In genomic region chr2:120736955-120737801, GRCh38 we compare ENCODE assay signal across 9 cellular contexts. TPM values are rescaled to one million over a fixed set of nuclear protein-coding genes. Genes with fewer than 3 reads are reported as not detected.
DNase-seq lines count a peak whose midpoint lies in the region; ATAC-seq and TF ChIP-seq lines count a peak whose summit lies in the region.
"Had no signal": no experiment of that assay in that cellular context is flagged by ENCODE, and none has a peak within 500 bp of the region (broad histone marks: within the 10 kb centered on the region; RNA-seq: fewer than 3 reads in every experiment).

No MANE protein-coding gene starts in this region.

- H3K79me2 ChIP-seq in neural progenitor cell (ENCODE audit: low read depth) (peaks cover 71% of the 10 kb centered on the region), Karpas-422 (ENCODE audit: low read length) (no peaks in the 10 kb centered on the region)

- no peaks in the 10 kb centered on the region for H3K9me3 Mint-ChIP-seq in neural progenitor cell
- H3K9me3 Mint-ChIP-seq: CD8-positive, alpha-beta T cell had no signal

- H4K20me1 ChIP-seq in neural progenitor cell (ENCODE audit: low read depth) = peaks cover 39% of the 10 kb centered on the region
- H4K20me1 ChIP-seq in Karpas-422 (ENCODE audit: insufficient read depth, low read depth, low read length) = no peaks in the 10 kb centered on the region

- peaks cover 62% of the 10 kb centered on the region for H3F3A ChIP-seq in neural progenitor cell (ENCODE audit: low read depth)

- DNase-seq in NCI-H446 (lab: John Stamatoyannopoulos, UW) (peak; percentile 20 to 51), NCI-H446 treated with DMSO at 0.1 percent for 48 hours (lab: John Stamatoyannopoulos, UW) (no peak), RPMI7951 (ENCODE audit: low read depth) (peak; percentile 69), fibroblast of peridontal ligament (ENCODE audit: extremely low read depth) (peak; percentile 79), neural progenitor cell (ENCODE audit: low spot score) (peak; percentile 94), Karpas-422 (no peak), pons (ENCODE audit: low spot score) (no peak)

- H3K4me2 ChIP-seq in neural progenitor cell (peak overlapping the region; percentile 81), Karpas-422 (ENCODE audit: low read depth, low read length, poor library complexity, severe bottlenecking) (no peak overlapping the region)

- H3K36me3 ChIP-seq in neural progenitor cell = no peaks in the 10 kb centered on the region
- H3K36me3 ChIP-seq in Karpas-422 (ENCODE audit: insufficient read depth, low read length) = no peaks in the 10 kb centered on the region

- H3K27me3 Mint-ChIP-seq in neural progenitor cell (ENCODE audit: insufficient read depth, low read depth) = peaks cover 7% of the 10 kb centered on the region

- H3K27ac ChIP-seq in neural progenitor cell = peak overlapping the region; percentile 88
- no peak overlapping the region for H3K27ac ChIP-seq in Karpas-422 (ENCODE audit: low read length)

- ATAC-seq in HG03045 (IDR thresholded peaks at IDR 0.05; ENCODE audit: unreplicated experiment) = no peak
- ATAC-seq: CD8-positive, alpha-beta T cell had no signal

- H3K4me1 ChIP-seq in neural progenitor cell (peaks cover 40% of the 10 kb centered on the region), Karpas-422 (ENCODE audit: low read length) (no peaks in the 10 kb centered on the region)

- TF ChIP-seq CTCF in neural progenitor cell (IDR thresholded peaks at IDR 0.05) = no peak

- H3K9ac ChIP-seq in neural progenitor cell = peak overlapping the region; percentile 59
- H3K9ac ChIP-seq in Karpas-422 (ENCODE audit: low read length) = no peak overlapping the region

- H3K36me3 Mint-ChIP-seq in neural progenitor cell = peaks cover 12% of the 10 kb centered on the region
- H3K36me3 Mint-ChIP-seq: CD8-positive, alpha-beta T cell had no signal

- H3K27ac Mint-ChIP-seq in neural progenitor cell = peak overlapping the region; percentile 93
- H3K27ac Mint-ChIP-seq: CD8-positive, alpha-beta T cell had no signal

- H3K4me3 Mint-ChIP-seq in neural progenitor cell = peak overlapping the region; percentile 93
- H3K4me3 Mint-ChIP-seq: CD8-positive, alpha-beta T cell had no signal

- H3K27me3 ChIP-seq in neural progenitor cell (no peaks in the 10 kb centered on the region), Karpas-422 (ENCODE audit: low read length) (no peaks in the 10 kb centered on the region)

- H3K9me2 ChIP-seq in Karpas-422 (replicated peaks; ENCODE audit: insufficient read depth, low read length) = no peaks in the 10 kb centered on the region

- no peak overlapping the region for H2AFZ ChIP-seq in neural progenitor cell (replicated peaks)
- no peak overlapping the region for H2AFZ ChIP-seq in Karpas-422 (ENCODE audit: low read length)

- H3K9me3 ChIP-seq in neural progenitor cell (ENCODE audit: low read depth) (no peaks in the 10 kb centered on the region), Karpas-422 (ENCODE audit: low read length) (no peaks in the 10 kb centered on the region)

- H3K4me3 ChIP-seq in neural progenitor cell (peak overlapping the region; percentile 89), Karpas-422 (ENCODE audit: low read length) (no peak overlapping the region)

- H3K4me1 Mint-ChIP-seq in neural progenitor cell = peaks cover 60% of the 10 kb centered on the region

RNA-seq across cellular contexts. Expression of gene GLI2, which starts 1.5 kb away (rescaled TPM):
- 3.2 and 3.9 TPM in 2 replicates for total RNA-seq in RPMI7951 (2014; rRNA removed; shearing (Covaris generic))
- 9.4 and 39.6 TPM in 2 replicates for total RNA-seq in neural progenitor cell (ENCODE audit: low replicate concordance)
- total RNA-seq in Karpas-422 (2014; rRNA removed; shearing (Covaris generic); ENCODE audit: low replicate concordance) = 0.07 TPM in 1 of 2 replicates, not detected in the other
- total RNA-seq: CD8-positive, alpha-beta T cell had no signal

Comparison
In these comparisons a context has a peak if more than half of its experiments do, and no peak if none do; other contexts are left out.
1. DNase-seq: peak in NCI-H446 (2 of 2), RPMI7951 (single experiment), fibroblast of peridontal ligament (single experiment) and neural progenitor cell (single experiment); none in NCI-H446 treated with DMSO at 0.1 percent for 48 hours (single experiment), Karpas-422 (single experiment) and pons (single experiment).